In the genomic region with DNA sequence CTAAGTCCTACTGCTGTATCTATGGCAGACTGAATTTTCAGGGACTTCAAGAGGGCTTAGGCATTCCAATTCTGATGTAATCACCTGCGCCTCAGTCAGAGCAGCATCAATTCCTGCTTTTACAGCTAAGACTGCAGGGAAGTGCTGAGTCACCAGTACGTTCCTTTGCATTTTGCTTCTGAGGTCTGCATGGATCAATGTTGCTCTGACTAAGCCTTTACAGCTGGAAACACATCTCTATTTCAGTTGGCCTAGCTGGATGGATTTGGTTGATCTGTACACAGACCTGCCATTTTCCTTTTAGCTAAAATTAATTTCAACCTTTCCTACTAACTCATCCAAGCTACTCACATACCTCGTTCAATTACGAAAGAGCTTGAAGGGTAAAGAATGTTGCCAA, we compare ENCODE assay signal across 12 cellular contexts. TPM values are rescaled to one million over a fixed set of nuclear protein-coding genes. Genes with fewer than 3 reads are reported as not detected.
DNase-seq lines count a peak whose midpoint lies in the region; ATAC-seq, FAIRE-seq and TF ChIP-seq lines count a peak whose summit lies in the region.
"Had no signal": no experiment of that assay in that cellular context is flagged by ENCODE, and none has a peak within 500 bp of the region (broad histone marks: within the 10 kb centered on the region; RNA-seq: fewer than 3 reads in every experiment).

No MANE protein-coding gene starts in this region.

- TF ChIP-seq CTCF in cardiac fibroblast (IDR thresholded peaks at IDR 0.05; ENCODE audit: low read depth, low read length): no peak
- TF ChIP-seq CTCF in kidney epithelial cell (IDR thresholded peaks at IDR 0.05; ENCODE audit: insufficient read depth, low read length, poor library complexity, severe bottlenecking): no peak

- no peak for FAIRE-seq in GM12892 (lab: Jason Lieb, UNC)
- FAIRE-seq: endothelial cell of umbilical vein had no signal

- ATAC-seq in HG03039 (IDR thresholded peaks at IDR 0.05; ENCODE audit: unreplicated experiment): no peak
- ATAC-seq in GM18867 (IDR thresholded peaks at IDR 0.05; ENCODE audit: unreplicated experiment): no peak
- ATAC-seq: activated naive CD4-positive, alpha-beta T cell treated with anti-CD3 and anti-CD28 coated beads, Interleukin-2, amount 50 U/mL, for 72 hours had no signal

- DNase-seq in EH (ENCODE audit: low read depth) (peak; percentile 67), MG63 (peak; percentile 67), cardiac fibroblast (ENCODE audit: low read depth in 2 of 2) (peak; percentile 63 to 90), kidney epithelial cell (ENCODE audit: low read depth) (peak; percentile 38), GM12892 (ENCODE audit: insufficient read length) (no peak), NCI-H345 (lab: John Stamatoyannopoulos, UW) (no peak)
- DNase-seq: activated CD4-positive, alpha-beta T cell treated with anti-CD3 and anti-CD28 coated beads for 1 hour; NCI-H146 had no signal

- H3K27me3 ChIP-seq in MG63: no peaks in the 10 kb centered on the region
- H3K27me3 ChIP-seq in kidney epithelial cell (ENCODE audit: control insufficient read depth, insufficient read depth, low read length): no peaks in the 10 kb centered on the region

- no peak overlapping the region for H3K4me3 ChIP-seq in MG63
- no peak overlapping the region for H3K4me3 ChIP-seq in cardiac fibroblast (replicated peaks in 1 of 2; ENCODE audit: low read depth in 2 of 2, low read length in 2 of 2)
- H3K4me3 ChIP-seq in kidney epithelial cell (ENCODE audit: low read depth, low read length): no peak overlapping the region

- H3K36me3 ChIP-seq in MG63 (peaks cover 79% of the 10 kb centered on the region), kidney epithelial cell (ENCODE audit: control insufficient read depth, insufficient read depth, low read length) (no peaks in the 10 kb centered on the region)

- TF ChIP-seq POLR2A in GM12892 (IDR thresholded peaks at IDR 0.05; ENCODE audit: low read depth, low read length): no peak

- H3K9me3 ChIP-seq in MG63: no peaks in the 10 kb centered on the region

RNA-seq across cellular contexts. Expression of a gene that starts 51.3 kb away (rescaled TPM):
- total RNA-seq in MG63 (2014; rRNA removed; shearing (Covaris generic); ENCODE audit: low replicate concordance): 21.8 and 36.4 TPM in 2 replicates
- 33.1 and 43.1 TPM in 2 replicates for total RNA-seq in kidney epithelial cell
- polyA plus RNA-seq in GM12892 (2012; ENCODE audit: missing spikeins): 6.4 TPM

Comparison
In these comparisons a context has a peak if more than half of its experiments do, and no peak if none do; other contexts are left out.
1. DNase-seq: peak in EH (single experiment), MG63 (single experiment), cardiac fibroblast (2 of 2) and kidney epithelial cell (single experiment); none in GM12892 (single experiment) and NCI-H345 (single experiment).